Comparison of ENCODE assay signal across 8 cellular contexts in genomic region chr5:178163772-178164735, GRCh38. TPM values are rescaled to one million over a fixed set of nuclear protein-coding genes. Genes with fewer than 3 reads are reported as not detected.
DNase-seq lines count a peak whose midpoint lies in the region; ATAC-seq and TF ChIP-seq lines count a peak whose summit lies in the region.

No MANE protein-coding gene starts in this region.

- no peaks in the 10 kb centered on the region for H3K9me3 ChIP-seq in left lung

- CTCF ChIA-PET in BJ (lab: Yijun Ruan, JAX): interaction anchor here (0.7 to 1.3 kb wide), 8 partner anchors 9 to 92 kb away, joined by 3 to 9 read pairs (median 4); partner anchors contain the start of gene NHP2
- CTCF ChIA-PET in activated CD4-positive, alpha-beta T cell treated with anti-CD3 and anti-CD28 coated beads for 36 hours (lab: Charles Lee): interaction anchor here (0.7 to 16.3 kb wide), 3 partner anchors 29 to 217 kb away, joined by 3 to 137 read pairs (median 4); no protein-coding TSS in a partner anchor

- H3K27ac ChIP-seq in left lung: no peak overlapping the region

- DNase-seq in BJ (ENCODE audit: low read depth) (no peak), GM19240 (ENCODE audit: insufficient read length, low spot score) (peak; percentile 94), NCI-H524 treated with DMSO at 0.1 percent for 48 hours (lab: John Stamatoyannopoulos, UW) (peak; percentile 61), choroid plexus epithelial cell (ENCODE audit: low read depth) (peak; percentile 75), left lung (peak; percentile 84 to 97)
- DNase-seq in activated CD4-positive, alpha-beta T cell treated with anti-CD3 and anti-CD28 coated beads for 36 hours: peak; percentile 95
- DNase-seq in stimulated activated CD4-positive, alpha-beta T cell treated with anti-CD3 and anti-CD28 coated beads, Interleukin-4, amount 100 ng/mL, for 24 hours: peak; percentile 93

- peaks cover 3% of the 10 kb centered on the region for H3K4me1 Mint-ChIP-seq in activated CD4-positive, alpha-beta T cell treated with anti-CD3 and anti-CD28 coated beads for 36 hours

- peak; percentile 99 for TF ChIP-seq CTCF in BJ (IDR thresholded peaks at IDR 0.05; ENCODE audit: insufficient read depth, low read depth, low read length)
- peak; percentile 99 for TF ChIP-seq CTCF in choroid plexus epithelial cell (conservative IDR thresholded peaks at IDR 0.05; ENCODE audit: low read depth, low read length)
- peak; percentile 98 to 99 for TF ChIP-seq CTCF in left lung (IDR thresholded peaks at IDR 0.05)

- no peaks in the 10 kb centered on the region for H3K36me3 Mint-ChIP-seq in activated CD4-positive, alpha-beta T cell treated with anti-CD3 and anti-CD28 coated beads for 36 hours (ENCODE audit: low read depth)

- peaks cover 0 to 8% of the 10 kb centered on the region in 2 donors for H3K4me1 ChIP-seq in left lung

- H3K27me3 ChIP-seq in BJ (ENCODE audit: control insufficient read depth, insufficient read depth, low read length) (peaks cover 22% of the 10 kb centered on the region), left lung (peaks cover 0 to 43% of the 10 kb centered on the region in 2 donors)

- H3K27ac Mint-ChIP-seq in activated CD4-positive, alpha-beta T cell treated with anti-CD3 and anti-CD28 coated beads for 36 hours: no peak overlapping the region

- peaks cover 23% of the 10 kb centered on the region for H3K27me3 Mint-ChIP-seq in activated CD4-positive, alpha-beta T cell treated with anti-CD3 and anti-CD28 coated beads for 36 hours

- H3K4me3 ChIP-seq in BJ (ENCODE audit: low read depth, low read length): no peak overlapping the region
- no peak overlapping the region for H3K4me3 ChIP-seq in choroid plexus epithelial cell (ENCODE audit: low read depth, low read length)
- peak overlapping the region in 1 of 2 donors; percentile 7 for H3K4me3 ChIP-seq in left lung

- H3K9me3 Mint-ChIP-seq in activated CD4-positive, alpha-beta T cell treated with anti-CD3 and anti-CD28 coated beads for 36 hours (ENCODE audit: low read depth): no peaks in the 10 kb centered on the region

- no peaks in the 10 kb centered on the region for H3K36me3 ChIP-seq in BJ (ENCODE audit: control insufficient read depth, insufficient read depth, low read length)
- no peaks in the 10 kb centered on the region for H3K36me3 ChIP-seq in left lung

- POLR2A ChIA-PET in BJ (lab: Charles Lee): no interaction called here
- POLR2A ChIA-PET in activated CD4-positive, alpha-beta T cell treated with anti-CD3 and anti-CD28 coated beads for 36 hours (lab: Charles Lee): no interaction called here

- ATAC-seq in HG03442 (IDR thresholded peaks at IDR 0.05; ENCODE audit: unreplicated experiment): peak; percentile 84
- peak; percentile 99 for ATAC-seq in activated CD4-positive, alpha-beta T cell treated with anti-CD3 and anti-CD28 coated beads for 36 hours
- ATAC-seq in left lung: peak; percentile 100

- peak overlapping the region; percentile 20 for H3K4me3 Mint-ChIP-seq in activated CD4-positive, alpha-beta T cell treated with anti-CD3 and anti-CD28 coated beads for 36 hours

- intact Hi-C loops in activated CD4-positive, alpha-beta T cell treated with anti-CD3 and anti-CD28 coated beads for 36 hours (cut with DNase I, micrococcal nuclease): loop anchor here (1.0 kb wide), 2 partner anchors 18 to 88 kb away; no protein-coding TSS in a partner anchor
- intact Hi-C loops in left lung (cut with DNase I): loop anchor here in 1 of 2 donors (2.0 kb wide), 1 partner anchor 87 kb away; no protein-coding TSS in a partner anchor

RNA-seq across cellular contexts. Expression of gene NHP2, which starts 10.4 kb away (rescaled TPM):
- 101 and 131 TPM in 2 replicates for polyA plus RNA-seq in BJ (2011; rRNA removed)
- 28.0 and 35.3 TPM in 2 replicates for polyA minus RNA-seq in BJ (2011; rRNA and poly(A)+ RNA removed)
- total RNA-seq in activated CD4-positive, alpha-beta T cell treated with anti-CD3 and anti-CD28 coated beads for 36 hours: 100 to 1,000 TPM; 244 TPM
- total RNA-seq in left lung: 100 to 1,000 TPM in 1 of 2 donors, 10 to 100 TPM in 1; 65.0 to 105 TPM

RNA-seq across cellular contexts. Expression of gene GMCL2, which starts 23.1 kb away (rescaled TPM):
- polyA plus RNA-seq in BJ (2011; rRNA removed): not detected in 2 replicates
- not detected in 2 replicates for polyA minus RNA-seq in BJ (2011; rRNA and poly(A)+ RNA removed)
- not detected for total RNA-seq in activated CD4-positive, alpha-beta T cell treated with anti-CD3 and anti-CD28 coated beads for 36 hours
- not detected for total RNA-seq in left lung

RNA-seq across cellular contexts. Expression of gene RMND5B, which starts 33.2 kb away (rescaled TPM):
- 25.3 and 39.6 TPM in 2 replicates for polyA plus RNA-seq in BJ (2011; rRNA removed)
- 18.0 and 26.6 TPM in 2 replicates for polyA minus RNA-seq in BJ (2011; rRNA and poly(A)+ RNA removed)
- 10 to 100 TPM; 24.1 to 28.7 TPM for total RNA-seq in activated CD4-positive, alpha-beta T cell treated with anti-CD3 and anti-CD28 coated beads for 36 hours
- total RNA-seq in left lung: 10 to 100 TPM; 30.8 to 41.5 TPM

RNA-seq across cellular contexts. Expression of gene HNRNPAB, which starts 40.3 kb away (rescaled TPM):
- polyA plus RNA-seq in BJ (2011; rRNA removed): 59.3 and 80.3 TPM in 2 replicates
- 19.9 and 28.9 TPM in 2 replicates for polyA minus RNA-seq in BJ (2011; rRNA and poly(A)+ RNA removed)
- 100 to 1,000 TPM; 258 to 336 TPM for total RNA-seq in activated CD4-positive, alpha-beta T cell treated with anti-CD3 and anti-CD28 coated beads for 36 hours
- total RNA-seq in left lung: 100 to 1,000 TPM; 126 to 178 TPM

RNA-seq across cellular contexts. Expression of gene N4BP3, which starts 50.7 kb away (rescaled TPM):
- 0.02 and 0.04 TPM in 2 replicates for polyA plus RNA-seq in BJ (2011; rRNA removed)
- polyA minus RNA-seq in BJ (2011; rRNA and poly(A)+ RNA removed): 0.05 TPM in 2 replicates
- total RNA-seq in activated CD4-positive, alpha-beta T cell treated with anti-CD3 and anti-CD28 coated beads for 36 hours: 1 to 10 TPM; 3.3 to 3.7 TPM
- 1 to 10 TPM; 3.6 to 6.2 TPM for total RNA-seq in left lung
